1 cellular context compared by ENCODE assay signal in the genomic region with DNA sequence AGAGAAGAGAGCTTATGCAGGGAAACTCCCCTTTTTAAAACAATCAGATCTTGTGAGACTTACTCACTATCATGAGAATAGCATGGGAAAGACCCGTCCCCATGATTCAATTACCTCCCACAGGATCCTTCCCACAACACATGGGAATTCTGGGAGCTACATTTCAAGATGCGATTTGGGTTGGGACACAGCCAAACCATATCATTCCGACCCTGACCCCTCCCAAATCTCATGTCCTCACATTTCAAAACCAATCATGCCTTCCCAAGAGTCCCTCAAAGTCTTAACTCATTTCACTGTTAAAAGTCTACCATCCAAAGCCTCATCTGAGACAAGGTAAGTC.
TF ChIP-seq lines count a peak whose summit lies in the region.

No MANE protein-coding gene starts in this region.

TF ChIP-seq in GM12878, 131 proteins besides CTCF, POLR2A, EP300 and RAD21 (continued from another document):
- TF ChIP-seq, protein P1, sequence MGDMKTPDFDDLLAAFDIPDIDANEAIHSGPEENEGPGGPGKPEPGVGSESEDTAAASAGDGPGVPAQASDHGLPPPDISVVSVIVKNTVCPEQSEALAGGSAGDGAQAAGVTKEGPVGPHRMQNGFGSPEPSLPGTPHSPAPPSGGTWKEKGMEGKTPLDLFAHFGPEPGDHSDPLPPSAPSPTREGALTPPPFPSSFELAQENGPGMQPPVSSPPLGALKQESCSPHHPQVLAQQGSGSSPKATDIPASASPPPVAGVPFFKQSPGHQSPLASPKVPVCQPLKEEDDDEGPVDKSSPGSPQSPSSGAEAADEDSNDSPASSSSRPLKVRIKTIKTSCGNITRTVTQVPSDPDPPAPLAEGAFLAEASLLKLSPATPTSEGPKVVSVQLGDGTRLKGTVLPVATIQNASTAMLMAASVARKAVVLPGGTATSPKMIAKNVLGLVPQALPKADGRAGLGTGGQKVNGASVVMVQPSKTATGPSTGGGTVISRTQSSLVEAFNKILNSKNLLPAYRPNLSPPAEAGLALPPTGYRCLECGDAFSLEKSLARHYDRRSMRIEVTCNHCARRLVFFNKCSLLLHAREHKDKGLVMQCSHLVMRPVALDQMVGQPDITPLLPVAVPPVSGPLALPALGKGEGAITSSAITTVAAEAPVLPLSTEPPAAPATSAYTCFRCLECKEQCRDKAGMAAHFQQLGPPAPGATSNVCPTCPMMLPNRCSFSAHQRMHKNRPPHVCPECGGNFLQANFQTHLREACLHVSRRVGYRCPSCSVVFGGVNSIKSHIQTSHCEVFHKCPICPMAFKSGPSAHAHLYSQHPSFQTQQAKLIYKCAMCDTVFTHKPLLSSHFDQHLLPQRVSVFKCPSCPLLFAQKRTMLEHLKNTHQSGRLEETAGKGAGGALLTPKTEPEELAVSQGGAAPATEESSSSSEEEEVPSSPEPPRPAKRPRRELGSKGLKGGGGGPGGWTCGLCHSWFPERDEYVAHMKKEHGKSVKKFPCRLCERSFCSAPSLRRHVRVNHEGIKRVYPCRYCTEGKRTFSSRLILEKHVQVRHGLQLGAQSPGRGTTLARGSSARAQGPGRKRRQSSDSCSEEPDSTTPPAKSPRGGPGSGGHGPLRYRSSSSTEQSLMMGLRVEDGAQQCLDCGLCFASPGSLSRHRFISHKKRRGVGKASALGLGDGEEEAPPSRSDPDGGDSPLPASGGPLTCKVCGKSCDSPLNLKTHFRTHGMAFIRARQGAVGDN (IDR thresholded peaks at IDR 0.05) = 0 out of 2 replicates have a peak, but pooled peaks have one; percentile 2
- peak; percentile 74 for TF ChIP-seq MEF2B (IDR thresholded peaks at IDR 0.05; ENCODE audit: partially characterized antibody, poor library complexity, severe bottlenecking)
- TF ChIP-seq GATAD2B (conservative IDR thresholded peaks at IDR 0.05; ENCODE audit: low read depth) = 0 out of 2 replicates have a peak, but pooled peaks have one; percentile 24
- TF ChIP-seq IKZF1 (conservative IDR thresholded peaks at IDR 0.05) = peak; percentile 83
- 0 out of 4 replicates have a peak, but pooled peaks of 1 of the 2 experiments have one; percentile 2 for TF ChIP-seq BHLHE40 (IDR thresholded peaks at IDR 0.05; ENCODE audit: borderline replicate concordance in 1 of 2, low read depth in 2 of 2, low read length in 1 of 2)
- TF ChIP-seq IKZF2 (IDR thresholded peaks at IDR 0.05) = peak; percentile 89 to 92
